9 cellular contexts compared by ENCODE assay signal in the genomic region with DNA sequence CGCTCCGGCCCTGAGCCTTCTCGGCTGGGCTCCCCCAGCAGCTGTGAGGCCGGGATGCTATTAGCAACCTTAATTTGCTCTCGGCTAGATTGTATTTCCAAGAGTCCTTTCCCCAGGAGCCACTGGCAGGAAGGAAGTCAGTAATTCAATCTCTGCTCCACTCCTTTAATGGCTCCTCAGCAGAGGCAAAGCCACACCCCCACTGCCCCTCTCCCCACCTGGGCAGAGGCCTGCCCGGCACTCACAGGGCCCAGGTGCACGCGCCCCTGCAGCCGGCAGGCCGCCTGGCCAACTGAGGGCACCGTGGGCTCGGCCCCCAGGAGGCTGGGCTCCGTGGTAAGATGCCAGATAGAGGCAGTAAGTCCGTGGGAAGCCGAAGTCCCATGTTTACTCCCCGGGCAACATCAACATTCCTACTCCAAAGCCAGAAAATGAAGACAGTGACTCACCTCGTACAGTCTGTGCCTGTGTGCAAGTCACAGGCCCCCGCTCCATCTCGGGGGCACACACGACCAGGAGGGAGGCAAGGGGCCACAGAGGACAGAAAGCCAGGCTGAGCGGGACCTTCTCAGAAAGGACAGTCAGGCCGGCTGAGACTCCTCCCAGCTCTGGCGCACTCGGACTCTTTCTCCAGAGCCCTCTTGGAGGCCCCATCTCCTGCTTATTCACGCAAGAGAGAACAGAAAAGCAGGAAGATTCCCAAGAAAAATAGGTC. TPM values are rescaled to one million over a fixed set of nuclear protein-coding genes. Genes with fewer than 3 reads are reported as not detected.
A peak's percentile ranks its signal among the peaks of the same experiment; 100 is the strongest.
DNase-seq lines count a peak whose midpoint lies in the region; ATAC-seq and TF ChIP-seq lines count a peak whose summit lies in the region.
"Had no signal": no experiment of that assay in that cellular context is flagged by ENCODE, and none has a peak within 500 bp of the region (broad histone marks: within the 10 kb centered on the region; RNA-seq: fewer than 3 reads in every experiment).

No MANE protein-coding gene starts in this region.

- H3K4me1 ChIP-seq in GM23338 (ENCODE audit: insufficient read depth) = peaks cover 75% of the 10 kb centered on the region
- peaks cover 7 to 99% (median 72%) of the 10 kb centered on the region in 3 donors for H3K4me1 ChIP-seq in gastroesophageal sphincter

- H3K36me3 ChIP-seq in GM23338 (ENCODE audit: insufficient read depth) (no peaks in the 10 kb centered on the region), gastroesophageal sphincter (no peaks in the 10 kb centered on the region)

- TF ChIP-seq POLR2A in gastroesophageal sphincter (IDR thresholded peaks at IDR 0.05) = no peak

- peak overlapping the region; percentile 85 for H3K27ac ChIP-seq in GM23338 (ENCODE audit: low read depth)
- peak overlapping the region; percentile 71 to 97 (median 94) for H3K27ac ChIP-seq in gastroesophageal sphincter

- 0% methylated on average over 11 of the region's 25 CpGs; no CpG with 5 or more reads in 1 of the 2 donors for WGBS in gastroesophageal sphincter (ENCODE audit: low coverage in 1 of 2), 2 donors

- H3K27me3 ChIP-seq in GM23338 (ENCODE audit: insufficient read depth) (peaks cover 17% of the 10 kb centered on the region), gastroesophageal sphincter (no peaks in the 10 kb centered on the region)

- no peak for TF ChIP-seq EP300 in gastroesophageal sphincter (IDR thresholded peaks at IDR 0.05)

- H3K9me2 ChIP-seq in GM23338 (ENCODE audit: insufficient read depth) = no peaks in the 10 kb centered on the region

- H3K4me2 ChIP-seq in GM23338 = peak overlapping the region; percentile 78

- H3K9me3 ChIP-seq in gastroesophageal sphincter = no peaks in the 10 kb centered on the region

- DNase-seq in GM23338 (ENCODE audit: low spot score) (peak; percentile 74), NCI-H69 (lab: John Stamatoyannopoulos, UW) (peak; percentile 93), retinal pigment epithelial cell (ENCODE audit: low read depth) (no peak), NCI-H345 treated with DMSO at 0.1 percent for 48 hours (lab: John Stamatoyannopoulos, UW; ENCODE audit: unreplicated experiment) (no peak), pons (ENCODE audit: low spot score) (no peak)
- no peak for DNase-seq in activated CD4-positive, alpha-beta T cell treated with anti-CD3 and anti-CD28 coated beads for 1 hour
- no peak for DNase-seq in activated CD8-positive, alpha-beta memory T cell treated with anti-CD3 and anti-CD28 coated beads, Interleukin-2, amount 10 ng/mL, durations not matched to agents 7 days and 5 days
- DNase-seq: stimulated activated naive CD4-positive, alpha-beta T cell treated with Interleukin-2 at 50 U/mL for 16 hours had no signal

- H3K9me3 Mint-ChIP-seq in GM23338 = no peaks in the 10 kb centered on the region; the same call in 2 of the 3 replicates
- H3K9me3 Mint-ChIP-seq in activated CD8-positive, alpha-beta memory T cell treated with anti-CD3 and anti-CD28 coated beads, Interleukin-2, amount 10 ng/mL, durations not matched to agents 7 days and 5 days (ENCODE audit: low read depth) = no peaks in the 10 kb centered on the region

- CTCF ChIA-PET in activated CD8-positive, alpha-beta memory T cell treated with anti-CD3 and anti-CD28 coated beads, Interleukin-2, amount 10 ng/mL, durations not matched to agents 7 days and 5 days (lab: Charles Lee) = no interaction called here

- no peak for TF ChIP-seq CTCF in GM23338 (conservative IDR thresholded peaks at IDR 0.05; ENCODE audit: low read depth in 2 of 2)
- TF ChIP-seq CTCF in gastroesophageal sphincter (IDR thresholded peaks at IDR 0.05) = no peak
- no peak for TF ChIP-seq CTCF in retinal pigment epithelial cell (conservative IDR thresholded peaks at IDR 0.05; ENCODE audit: low read depth, low read length)

- peaks cover 83% of the 10 kb centered on the region for H3K4me1 Mint-ChIP-seq in GM23338
- peaks cover 71% of the 10 kb centered on the region for H3K4me1 Mint-ChIP-seq in activated CD8-positive, alpha-beta memory T cell treated with anti-CD3 and anti-CD28 coated beads, Interleukin-2, amount 10 ng/mL, durations not matched to agents 7 days and 5 days

- peak overlapping the region; percentile 68 for H3K4me3 Mint-ChIP-seq in GM23338
- no peak overlapping the region for H3K4me3 Mint-ChIP-seq in activated CD8-positive, alpha-beta memory T cell treated with anti-CD3 and anti-CD28 coated beads, Interleukin-2, amount 10 ng/mL, durations not matched to agents 7 days and 5 days

- ATAC-seq in GM23338 (peak; percentile 21), gastroesophageal sphincter (peak; percentile 8)
- ATAC-seq in activated CD8-positive, alpha-beta memory T cell treated with anti-CD3 and anti-CD28 coated beads, Interleukin-2, amount 10 ng/mL, durations not matched to agents 7 days and 5 days = no peak

- peaks cover 80% of the 10 kb centered on the region for H3K79me2 ChIP-seq in GM23338 (replicated peaks; ENCODE audit: insufficient read depth)

- peaks cover 45% of the 10 kb centered on the region for H4K20me1 ChIP-seq in GM23338 (replicated peaks; ENCODE audit: insufficient read depth)

- H3K27ac Mint-ChIP-seq in GM23338 = peak overlapping the region; percentile 83
- H3K27ac Mint-ChIP-seq in activated CD8-positive, alpha-beta memory T cell treated with anti-CD3 and anti-CD28 coated beads, Interleukin-2, amount 10 ng/mL, durations not matched to agents 7 days and 5 days = no peak overlapping the region

- no peaks in the 10 kb centered on the region; the same call in 1 of the 2 replicates for H3F3A ChIP-seq in GM23338 (replicated peaks; ENCODE audit: low read depth)

- peaks cover 4% of the 10 kb centered on the region; the same call in 1 of the 3 replicates for H3K36me3 Mint-ChIP-seq in GM23338 (ENCODE audit: low read depth)
- H3K36me3 Mint-ChIP-seq in activated CD8-positive, alpha-beta memory T cell treated with anti-CD3 and anti-CD28 coated beads, Interleukin-2, amount 10 ng/mL, durations not matched to agents 7 days and 5 days = peaks cover 2% of the 10 kb centered on the region

- peak overlapping the region; percentile 45 for H3K4me3 ChIP-seq in GM23338
- peak overlapping the region; percentile 23 to 44 for H3K4me3 ChIP-seq in gastroesophageal sphincter
- H3K4me3 ChIP-seq in retinal pigment epithelial cell (ENCODE audit: low read length) = peak overlapping the region; percentile 15

- 0 out of 2 replicates have a peak overlapping the region, but pooled peaks have one; percentile 69 for H2AFZ ChIP-seq in GM23338

- H3K27me3 Mint-ChIP-seq in GM23338 (ENCODE audit: insufficient read depth, low read depth, poor library complexity) = peaks cover 36% of the 10 kb centered on the region
- peaks cover 16% of the 10 kb centered on the region for H3K27me3 Mint-ChIP-seq in activated CD8-positive, alpha-beta memory T cell treated with anti-CD3 and anti-CD28 coated beads, Interleukin-2, amount 10 ng/mL, durations not matched to agents 7 days and 5 days

TF ChIP-seq in GM23338, 12 proteins besides CTCF, POLR2A, EP300 and RAD21 (continues in another document):
- TF ChIP-seq JUNB (IDR thresholded peaks at IDR 0.05; ENCODE audit: unreplicated experiment) = no peak

RNA-seq across cellular contexts. Expression of gene IGSF9B, which starts 5.1 kb away (rescaled TPM):
- 41.2 and 51.2 TPM in 2 replicates for total RNA-seq in GM23338 (2014; rRNA removed; shearing (Covaris generic))
- polyA plus RNA-seq in GM23338 (2016; fragmentation: Nextera tagmentation; extraction: Ambion mirVana) = 8.7 TPM in 2 replicates
- 100 to 1,000 TPM in 1 of 4 donors, 10 to 100 TPM in 3; 24.1 to 120 (median 43.3) TPM for total RNA-seq in gastroesophageal sphincter
- 10 to 100 TPM; 19.6 to 34.5 TPM for total RNA-seq in activated CD8-positive, alpha-beta memory T cell treated with anti-CD3 and anti-CD28 coated beads, Interleukin-2, amount 10 ng/mL, durations not matched to agents 7 days and 5 days

Comparison
In these comparisons a context has a peak if more than half of its experiments do, and no peak if none do; other contexts are left out.
1. DNase-seq: peak in GM23338 (single experiment) and NCI-H69 (single experiment); none in retinal pigment epithelial cell (single experiment), activated CD4-positive, alpha-beta T cell treated with anti-CD3 and anti-CD28 coated beads for 1 hour (single experiment), activated CD8-positive, alpha-beta memory T cell treated with anti-CD3 and anti-CD28 coated beads, Interleukin-2, amount 10 ng/mL, durations not matched to agents 7 days and 5 days (single experiment), NCI-H345 treated with DMSO at 0.1 percent for 48 hours (single experiment) and pons (single experiment).
2. Peak in every context shown above with its lines, with median percentiles within 50 percentile points of each other: H3K4me3 ChIP-seq.